Comparison of ENCODE assay signal across 18 cellular contexts in genomic region chr6:139388384-139388783, GRCh38.
"Had no signal": no experiment of that assay in that cellular context is flagged by ENCODE, and none has a peak within 500 bp of the region (broad histone marks: within the 10 kb centered on the region; RNA-seq: fewer than 3 reads in every experiment).

No MANE protein-coding gene starts in this region.

- H3K4me3 ChIP-seq: dorsolateral prefrontal cortex, left ventricle myocardium inferior, lung, right atrium auricular region, suprapubic skin, thyroid gland, upper lobe of left lung, uterus had no signal

- H3K9me3 ChIP-seq: left ventricle myocardium inferior, right atrium auricular region, suprapubic skin, thyroid gland, upper lobe of left lung, uterus had no signal

- H3K4me1 Mint-ChIP-seq: naive thymus-derived CD4-positive, alpha-beta T cell; stimulated activated effector memory CD8-positive, alpha-beta T cell treated with anti-CD3 and anti-CD28 coated beads, Interleukin-12 subunit alpha, Interleukin-12 subunit beta, amount 100 ng/mL, for 72 hours had no signal

- H3K4me3 Mint-ChIP-seq: naive thymus-derived CD4-positive, alpha-beta T cell; stimulated activated effector memory CD8-positive, alpha-beta T cell treated with anti-CD3 and anti-CD28 coated beads, Interleukin-12 subunit alpha, Interleukin-12 subunit beta, amount 100 ng/mL, for 72 hours had no signal

- H3K36me3 ChIP-seq: left ventricle myocardium inferior, right atrium auricular region, suprapubic skin, thyroid gland, upper lobe of left lung, uterus had no signal

- H3K9me3 Mint-ChIP-seq: stimulated activated effector memory CD8-positive, alpha-beta T cell treated with anti-CD3 and anti-CD28 coated beads, Interleukin-12 subunit alpha, Interleukin-12 subunit beta, amount 100 ng/mL, for 72 hours had no signal

- H3K27ac Mint-ChIP-seq: stimulated activated effector memory CD8-positive, alpha-beta T cell treated with anti-CD3 and anti-CD28 coated beads, Interleukin-12 subunit alpha, Interleukin-12 subunit beta, amount 100 ng/mL, for 72 hours had no signal

- ATAC-seq: naive thymus-derived CD4-positive, alpha-beta T cell; stimulated activated effector memory CD8-positive, alpha-beta T cell treated with anti-CD3 and anti-CD28 coated beads, Interleukin-12 subunit alpha, Interleukin-12 subunit beta, amount 100 ng/mL, for 72 hours; stimulated activated naive CD8-positive, alpha-beta T cell treated with anti-CD3 and anti-CD28 coated beads, Interleukin-15, Interleukin-2, amounts not matched to agents 100 U/mL and 50 U/mL, for 24 hours had no signal

- H3K4me1 ChIP-seq: left ventricle myocardium inferior, right atrium auricular region, suprapubic skin, thyroid gland, upper lobe of left lung, uterus had no signal

- H3K27ac ChIP-seq: dorsolateral prefrontal cortex, left ventricle myocardium inferior, right atrium auricular region, suprapubic skin, thyroid gland, upper lobe of left lung, uterus had no signal

- H3K36me3 Mint-ChIP-seq: naive thymus-derived CD4-positive, alpha-beta T cell; stimulated activated effector memory CD8-positive, alpha-beta T cell treated with anti-CD3 and anti-CD28 coated beads, Interleukin-12 subunit alpha, Interleukin-12 subunit beta, amount 100 ng/mL, for 72 hours had no signal

- DNase-seq: cortex of kidney; dorsolateral prefrontal cortex; effector CD8-positive, alpha-beta T cell; islet precursor cell; left ventricle myocardium inferior; mesenchymal stem cell; naive thymus-derived CD4-positive, alpha-beta T cell; posterior cingulate gyrus; stimulated activated CD4-positive, alpha-beta T cell treated with anti-CD3 and anti-CD28 coated beads, Interleukin-4, amount 100 ng/mL, for 1 hour; stimulated activated CD8-positive, alpha-beta memory T cell treated with anti-CD3 and anti-CD28 coated beads, Interleukin-4, amount 100 ng/mL, for 48 hours; stimulated activated naive CD8-positive, alpha-beta T cell treated with anti-CD3 and anti-CD28 coated beads, Interleukin-15, Interleukin-2, amounts not matched to agents 100 U/mL and 50 U/mL, for 24 hours; thyroid gland; upper lobe of left lung; uterus had no signal

- H3K27me3 ChIP-seq: dorsolateral prefrontal cortex, right atrium auricular region, suprapubic skin, thyroid gland, upper lobe of left lung, uterus had no signal
